Comparison of ENCODE assay signal across 17 cellular contexts in the genomic region with DNA sequence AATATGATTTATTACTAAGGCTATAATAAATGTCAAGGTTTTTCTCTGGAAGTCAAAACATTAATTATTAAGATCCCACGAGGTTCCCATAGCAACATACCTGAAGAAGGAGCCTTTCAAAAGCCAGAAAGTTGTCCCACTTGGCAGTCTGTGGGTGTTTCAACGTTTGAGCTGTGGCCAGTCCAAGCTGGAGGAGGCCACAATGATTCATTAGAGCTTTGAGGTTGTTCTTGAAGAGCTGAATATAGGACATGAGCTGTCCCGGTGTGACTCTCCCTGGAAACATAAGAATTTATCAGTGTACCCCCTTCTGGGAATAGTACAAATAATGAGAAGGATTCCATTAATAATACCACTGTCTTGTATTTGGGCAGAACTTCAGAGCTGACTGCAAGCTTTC.
DNase-seq lines count a peak whose midpoint lies in the region; ATAC-seq and TF ChIP-seq lines count a peak whose summit lies in the region.
"Had no signal": no experiment of that assay in that cellular context is flagged by ENCODE, and none has a peak within 500 bp of the region (broad histone marks: within the 10 kb centered on the region; RNA-seq: fewer than 3 reads in every experiment).

No MANE protein-coding gene starts in this region.

- ATAC-seq in psoas muscle, result peak; percentile 36 to 90 (median 83)
- no peak for ATAC-seq in HG02885 (IDR thresholded peaks at IDR 0.05; ENCODE audit: poor library complexity, unreplicated experiment)
- ATAC-seq: activated CD4-positive, CD25-positive, alpha-beta regulatory T cell treated with anti-CD3 and anti-CD28 coated beads, Interleukin-2, amount 50 U/mL, for 24 hours; activated T-helper 17 cell treated with anti-CD3 and anti-CD28 coated beads, Interleukin-2, amount 50 U/mL, for 72 hours; PC-3 had no signal

- H3K36me3 ChIP-seq in psoas muscle (ENCODE audit: insufficient read depth in 1 of 2, low read depth in 1 of 2), result no peaks in the 10 kb centered on the region
- H3K36me3 ChIP-seq: SJCRH30, thyroid gland had no signal

- TF ChIP-seq CTCF in epithelial cell of esophagus (IDR thresholded peaks at IDR 0.05; ENCODE audit: insufficient read depth, low read depth, low read length, missing control alignments) (no peak), psoas muscle (IDR thresholded peaks at IDR 0.05) (no peak), coronary artery (IDR thresholded peaks at IDR 0.05) (no peak)

- no peaks in the 10 kb centered on the region for H3K4me1 ChIP-seq in psoas muscle
- H3K4me1 ChIP-seq: parathyroid adenoma, thyroid gland had no signal

- no peak overlapping the region for H3K4me3 ChIP-seq in epithelial cell of esophagus (ENCODE audit: low read length)
- no peak overlapping the region for H3K4me3 ChIP-seq in psoas muscle
- H3K4me3 ChIP-seq in coronary artery, result no peak overlapping the region
- H3K4me3 ChIP-seq: SJCRH30, thyroid gland had no signal

- H3K27me3 ChIP-seq in psoas muscle (ENCODE audit: insufficient read depth in 3 of 3, low read length in 2 of 3), result no peaks in the 10 kb centered on the region
- H3K27me3 ChIP-seq: SJCRH30, thyroid gland had no signal

- no peaks in the 10 kb centered on the region for H3K9me3 ChIP-seq in psoas muscle
- H3K9me3 ChIP-seq: SJCRH30, thyroid gland had no signal

- DNase-seq in EL (peak; percentile 8), M059J (ENCODE audit: low read depth) (peak; percentile 61), epithelial cell of esophagus (ENCODE audit: low read depth) (peak; percentile 7), psoas muscle (no peak), OCI-M1 (lab: John Stamatoyannopoulos, UW) (no peak), coronary artery (ENCODE audit: low spot score) (no peak)
- DNase-seq: DMS153, NCI-H2081 treated with DMSO at 0.1 percent for 48 hours, NCI-H69, PC-3, SJCRH30, thyroid gland had no signal

- 34 to 44% (median 34%) methylated on average over 3 of the region's 3 CpGs for WGBS in psoas muscle, 3 donors

- H3K27ac ChIP-seq in psoas muscle (no peak overlapping the region), coronary artery (no peak overlapping the region)
- H3K27ac ChIP-seq: C4-2B, parathyroid adenoma, SJCRH30, thyroid gland had no signal

- intact Hi-C loops in psoas muscle (cut with DNase I), result no loop called here

Comparison
In these comparisons a context has a peak if more than half of its experiments do, and no peak if none do; other contexts are left out.
1. DNase-seq: peak in EL (single experiment), M059J (single experiment) and epithelial cell of esophagus (single experiment); none in psoas muscle (0 of 2), OCI-M1 (single experiment) and coronary artery (single experiment).